18 cellular contexts compared by ENCODE assay signal in genomic region chr14:68767248-68767645, GRCh38.
"Had no signal": no experiment of that assay in that cellular context is flagged by ENCODE, and none has a peak within 500 bp of the region (broad histone marks: within the 10 kb centered on the region; RNA-seq: fewer than 3 reads in every experiment).

No MANE protein-coding gene starts in this region.

- ATAC-seq: gastrocnemius medialis, heart right ventricle, left colon, lower lobe of right lung had no signal

- H3K27ac Mint-ChIP-seq: activated naive CD8-positive, alpha-beta T cell treated with anti-CD3 and anti-CD28 coated beads, Interleukin-2, amount 10 ng/mL, durations not matched to agents 7 days and 5 days had no signal

- H3K36me3 Mint-ChIP-seq: activated naive CD8-positive, alpha-beta T cell treated with anti-CD3 and anti-CD28 coated beads, Interleukin-2, amount 10 ng/mL, durations not matched to agents 7 days and 5 days had no signal

- H3K9me3 Mint-ChIP-seq: activated naive CD8-positive, alpha-beta T cell treated with anti-CD3 and anti-CD28 coated beads, Interleukin-2, amount 10 ng/mL, durations not matched to agents 7 days and 5 days; dendritic cell treated with granulocyte-macrophage colony-stimulating factor and Interleukin-4, amounts not matched to agents 40 ng/mL and 50 ng/mL, for 4 days; neural crest cell had no signal

- H3K79me2 ChIP-seq: parathyroid adenoma had no signal

- DNase-seq: activated CD4-positive, alpha-beta T cell treated with anti-CD3 and anti-CD28 coated beads, Interleukin-2, amount 50 U/mL, for 48 hours; activated gamma-delta T cell; activated naive CD8-positive, alpha-beta T cell treated with anti-CD3 and anti-CD28 coated beads, Interleukin-2, amount 10 ng/mL, durations not matched to agents 7 days and 5 days; anterior cingulate cortex; brain microvascular endothelial cell; cerebellar nuclear complex; effector memory CD4-positive, alpha-beta T cell; heart right ventricle; left colon; lower lobe of right lung; midbrain; T-helper 1 cell; thyroid gland had no signal

- H3K36me3 ChIP-seq: brain microvascular endothelial cell, gastrocnemius medialis, heart right ventricle, lower lobe of right lung, thyroid gland had no signal

- H3K4me3 Mint-ChIP-seq: activated naive CD8-positive, alpha-beta T cell treated with anti-CD3 and anti-CD28 coated beads, Interleukin-2, amount 10 ng/mL, durations not matched to agents 7 days and 5 days; dendritic cell treated with granulocyte-macrophage colony-stimulating factor and Interleukin-4, amounts not matched to agents 40 ng/mL and 50 ng/mL, for 4 days; neural crest cell had no signal

- H3K4me3 ChIP-seq: gastrocnemius medialis, heart right ventricle, lower lobe of right lung, thyroid gland had no signal

- H3K27ac ChIP-seq: brain microvascular endothelial cell, gastrocnemius medialis, heart right ventricle, lower lobe of right lung, parathyroid adenoma, thyroid gland, VCaP had no signal

- H3K9ac ChIP-seq: parathyroid adenoma had no signal

- H3K27me3 ChIP-seq: brain microvascular endothelial cell, gastrocnemius medialis, heart right ventricle, thyroid gland had no signal

- H3K9me3 ChIP-seq: gastrocnemius medialis, heart right ventricle, lower lobe of right lung, thyroid gland had no signal
